8 cellular contexts compared by ENCODE assay signal in the genomic region with DNA sequence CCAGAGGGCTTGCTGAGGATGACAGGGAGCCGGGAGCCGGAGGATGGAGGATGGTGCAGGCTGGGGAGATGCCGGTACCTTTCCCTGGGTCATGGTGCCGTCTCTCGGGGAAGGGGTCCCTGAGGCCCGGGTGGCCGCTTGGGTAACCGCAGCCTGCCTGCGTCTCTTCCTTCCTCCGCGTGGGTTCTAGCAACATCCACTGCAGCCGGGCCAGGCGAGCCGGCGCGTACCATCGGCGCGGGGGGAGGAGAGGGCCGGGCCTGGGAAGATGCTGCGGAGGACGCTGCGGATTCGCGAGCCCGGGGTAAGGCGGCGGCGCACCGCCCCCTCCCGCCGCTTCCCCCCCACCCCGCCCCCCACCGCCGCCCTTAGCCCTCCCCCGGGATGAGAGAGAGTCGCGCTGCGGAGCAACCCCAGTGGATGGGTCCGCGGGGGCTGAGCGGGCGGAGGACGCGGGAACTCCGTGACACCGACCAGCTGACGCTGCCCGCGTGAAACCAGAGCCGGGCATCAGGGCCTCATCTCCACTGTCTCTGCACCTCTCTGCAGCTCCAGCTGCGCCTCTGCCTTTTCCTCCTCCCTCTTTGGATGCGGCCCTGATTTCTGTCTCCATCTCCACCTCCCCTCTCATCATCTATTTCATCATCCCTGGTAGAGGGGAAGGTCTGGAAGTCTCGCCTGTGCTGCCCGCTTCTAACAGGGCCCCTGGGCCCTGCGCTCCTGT. TPM values are rescaled to one million over a fixed set of nuclear protein-coding genes. Genes with fewer than 3 reads are reported as not detected.
A peak's percentile ranks its signal among the peaks of the same experiment; 100 is the strongest.
DNase-seq lines count a peak whose midpoint lies in the region; ATAC-seq and TF ChIP-seq lines count a peak whose summit lies in the region.

A gene (minus strand): TSS at position 201 of the 724 bp plus-strand sequence. CDS start 108 bp downstream, at position 93.

- H3K27me3 ChIP-seq in DOHH2 (ENCODE audit: control insufficient read depth, low read length): peaks cover 19% of the 10 kb centered on the region; the same call in 1 of the 2 replicates

- no peaks in the 10 kb centered on the region for H3K9me2 ChIP-seq in DOHH2 (replicated peaks; ENCODE audit: control insufficient read depth, low read length)

- H3K4me3 ChIP-seq in DOHH2 (ENCODE audit: low read length): peak within 1 kb of the TSS; percentile 50

- H3K79me2 ChIP-seq in DOHH2 (ENCODE audit: control insufficient read depth, low read length): no peaks in the 10 kb centered on the region

- H3K9me3 Mint-ChIP-seq in activated naive CD4-positive, alpha-beta T cell treated with anti-CD3 and anti-CD28 coated beads, Interleukin-2, amount 10 ng/mL, durations not matched to agents 7 days and 5 days: no peaks in the 10 kb centered on the region

- no peak for TF ChIP-seq CTCF in DOHH2 (IDR thresholded peaks at IDR 0.05; ENCODE audit: low read depth, low read length, poor library complexity, severe bottlenecking)

- H3K36me3 ChIP-seq in DOHH2 (ENCODE audit: control insufficient read depth, low read length): no peaks in the 10 kb centered on the region

- peak; percentile 5 for DNase-seq in NCI-H526 treated with DMSO at 0.1 percent for 48 hours (lab: John Stamatoyannopoulos, UW)
- peak; percentile 70 for DNase-seq in activated naive CD4-positive, alpha-beta T cell treated with anti-CD3 and anti-CD28 coated beads, Interleukin-2, amount 10 ng/mL, durations not matched to agents 7 days and 5 days
- DNase-seq in Right ventricle myocardium superior: peak; percentile 82
- peak; percentile 88 for DNase-seq in putamen (ENCODE audit: low spot score)

- ATAC-seq in Right ventricle myocardium superior (ENCODE audit: poor library complexity) (peak; percentile 90), HG03045 (IDR thresholded peaks at IDR 0.05; ENCODE audit: unreplicated experiment) (no peak), GM18517 (IDR thresholded peaks at IDR 0.05; ENCODE audit: unreplicated experiment) (no peak), HG02763 (IDR thresholded peaks at IDR 0.05; ENCODE audit: unreplicated experiment) (no peak)

- no peaks in the 10 kb centered on the region for H3F3A ChIP-seq in DOHH2 (ENCODE audit: control insufficient read depth, insufficient read depth)

- H3K27me3 Mint-ChIP-seq in activated naive CD4-positive, alpha-beta T cell treated with anti-CD3 and anti-CD28 coated beads, Interleukin-2, amount 10 ng/mL, durations not matched to agents 7 days and 5 days: peaks cover 63% of the 10 kb centered on the region

- H3K36me3 Mint-ChIP-seq in activated naive CD4-positive, alpha-beta T cell treated with anti-CD3 and anti-CD28 coated beads, Interleukin-2, amount 10 ng/mL, durations not matched to agents 7 days and 5 days: no peaks in the 10 kb centered on the region

- peaks cover 9% of the 10 kb centered on the region; the same call in 1 of the 2 replicates for H3K4me1 ChIP-seq in DOHH2 (ENCODE audit: control insufficient read depth, low read length)

- no peaks in the 10 kb centered on the region for H3K9me3 ChIP-seq in DOHH2 (ENCODE audit: control insufficient read depth, insufficient read depth, low read length)

- no peaks in the 10 kb centered on the region for H4K20me1 ChIP-seq in DOHH2 (ENCODE audit: control insufficient read depth, insufficient read depth, low read depth, low read length)

- intact Hi-C loops in Right ventricle myocardium superior (cut with DNase I): no loop called here

- H3K27ac ChIP-seq in DOHH2 (ENCODE audit: low read depth, low read length): no peak within 1 kb of the TSS

- no peak within 1 kb of the TSS for H3K27ac Mint-ChIP-seq in activated naive CD4-positive, alpha-beta T cell treated with anti-CD3 and anti-CD28 coated beads, Interleukin-2, amount 10 ng/mL, durations not matched to agents 7 days and 5 days

- peaks cover 14% of the 10 kb centered on the region for H3K4me1 Mint-ChIP-seq in activated naive CD4-positive, alpha-beta T cell treated with anti-CD3 and anti-CD28 coated beads, Interleukin-2, amount 10 ng/mL, durations not matched to agents 7 days and 5 days

- CTCF ChIA-PET in activated naive CD4-positive, alpha-beta T cell treated with anti-CD3 and anti-CD28 coated beads, Interleukin-2, amount 10 ng/mL, durations not matched to agents 7 days and 5 days (lab: Charles Lee): interaction anchor here (1.6 kb wide), 1 partner anchor 36 kb away, joined by 4 read pairs; no protein-coding TSS in a partner anchor

- peak within 1 kb of the TSS; percentile 68 for H3K4me3 Mint-ChIP-seq in activated naive CD4-positive, alpha-beta T cell treated with anti-CD3 and anti-CD28 coated beads, Interleukin-2, amount 10 ng/mL, durations not matched to agents 7 days and 5 days

- peak within 1 kb of the TSS; percentile 57 for H3K4me2 ChIP-seq in DOHH2 (ENCODE audit: low read length)

RNA-seq across cellular contexts. Expression of the gene that starts here (rescaled TPM):
- 10.6 TPM for total RNA-seq in Right ventricle myocardium superior

Comparison
In these comparisons a context has a peak if more than half of its experiments do, and no peak if none do; other contexts are left out.
1. DNase-seq: peak in every context shown above with its lines; median percentile 88 in putamen; 82 in Right ventricle myocardium superior; 70 in activated naive CD4-positive, alpha-beta T cell treated with anti-CD3 and anti-CD28 coated beads, Interleukin-2, amount 10 ng/mL, durations not matched to agents 7 days and 5 days; 5 in NCI-H526 treated with DMSO at 0.1 percent for 48 hours.